Comparison of ENCODE assay signal across 26 cellular contexts in genomic region chr7:75042831-75043703, GRCh38.
"Had no signal": no experiment of that assay in that cellular context is flagged by ENCODE, and none has a peak within 500 bp of the region (broad histone marks: within the 10 kb centered on the region; RNA-seq: fewer than 3 reads in every experiment).

No MANE protein-coding gene starts in this region.

- DNase-seq: activated CD4-positive, alpha-beta memory T cell treated with anti-CD3 and anti-CD28 coated beads, Interleukin-2, amount 10 ng/mL, durations not matched to agents 7 days and 5 days; activated CD4-positive, alpha-beta T cell treated with anti-CD3 and anti-CD28 coated beads for 1 hour; activated CD4-positive, alpha-beta T cell treated with anti-CD3 and anti-CD28 coated beads, Interleukin-2, amount 10 ng/mL, durations not matched to agents 7 days and 5 days; activated CD8-positive, alpha-beta memory T cell treated with anti-CD3 and anti-CD28 coated beads, Interleukin-2, amount 50 U/mL, for 48 hours; activated gamma-delta T cell; activated naive CD4-positive, alpha-beta T cell treated with anti-CD3 and anti-CD28 coated beads, Interleukin-2, amount 10 ng/mL, durations not matched to agents 7 days and 5 days; activated naive CD8-positive, alpha-beta T cell treated with anti-CD3 and anti-CD28 coated beads, Interleukin-2, amount 10 ng/mL, durations not matched to agents 7 days and 5 days; activated T-cell treated with anti-CD3 and anti-CD28 coated beads, Interleukin-2, amount 50 U/mL, for 24 hours; amniotic stem cell; colonic mucosa; effector memory CD4-positive, alpha-beta T cell; gastrocnemius medialis; left cardiac atrium; mammary epithelial cell; naive B cell; stimulated activated CD4-positive, alpha-beta T cell treated with anti-CD3 and anti-CD28 coated beads, Interleukin-2, amount 100 ng/mL, for 48 hours; T-helper 2 cell; upper lobe of right lung had no signal

- H3K9me3 ChIP-seq: colonic mucosa, gastrocnemius medialis, right atrium auricular region, tibial artery, upper lobe of right lung had no signal

- H3K36me3 Mint-ChIP-seq: naive B cell had no signal

- H3K27ac Mint-ChIP-seq: activated CD4-positive, alpha-beta memory T cell treated with anti-CD3 and anti-CD28 coated beads, Interleukin-2, amount 10 ng/mL, durations not matched to agents 7 days and 5 days; activated CD4-positive, alpha-beta T cell treated with anti-CD3 and anti-CD28 coated beads, Interleukin-2, amount 10 ng/mL, durations not matched to agents 7 days and 5 days; activated naive CD4-positive, alpha-beta T cell treated with anti-CD3 and anti-CD28 coated beads, Interleukin-2, amount 10 ng/mL, durations not matched to agents 7 days and 5 days; activated naive CD8-positive, alpha-beta T cell treated with anti-CD3 and anti-CD28 coated beads, Interleukin-2, amount 10 ng/mL, durations not matched to agents 7 days and 5 days; activated T-cell treated with anti-CD3 and anti-CD28 coated beads, Interleukin-2, amount 50 U/mL, for 24 hours; mesothelial cell of epicardium; stimulated activated naive CD8-positive, alpha-beta T cell treated with anti-CD3 and anti-CD28 coated beads, Interleukin-15, Interleukin-2, amounts not matched to agents 100 ng/mL and 50 ng/mL, for 24 hours; WTC11 had no signal

- H3K4me3 ChIP-seq: colonic mucosa, gastrocnemius medialis, right atrium auricular region, tibial artery, upper lobe of right lung had no signal

- H2AFZ ChIP-seq: parathyroid adenoma had no signal

- ATAC-seq: gastrocnemius medialis, upper lobe of right lung, WTC11 had no signal

- H3K4me1 ChIP-seq: colonic mucosa, parathyroid adenoma, upper lobe of right lung had no signal

- FAIRE-seq: keratinocyte had no signal

- H3K36me3 ChIP-seq: colonic mucosa had no signal

- H3K27ac ChIP-seq: colonic mucosa, gastrocnemius medialis, parathyroid adenoma, upper lobe of right lung had no signal

- H3K9me3 Mint-ChIP-seq: activated CD4-positive, alpha-beta memory T cell treated with anti-CD3 and anti-CD28 coated beads, Interleukin-2, amount 10 ng/mL, durations not matched to agents 7 days and 5 days; activated CD4-positive, alpha-beta T cell treated with anti-CD3 and anti-CD28 coated beads, Interleukin-2, amount 10 ng/mL, durations not matched to agents 7 days and 5 days; activated naive CD4-positive, alpha-beta T cell treated with anti-CD3 and anti-CD28 coated beads, Interleukin-2, amount 10 ng/mL, durations not matched to agents 7 days and 5 days; activated naive CD8-positive, alpha-beta T cell treated with anti-CD3 and anti-CD28 coated beads, Interleukin-2, amount 10 ng/mL, durations not matched to agents 7 days and 5 days; activated T-cell treated with anti-CD3 and anti-CD28 coated beads, Interleukin-2, amount 50 U/mL, for 24 hours; central memory CD8-positive, alpha-beta T cell; mesothelial cell of epicardium; naive B cell; stimulated activated naive CD8-positive, alpha-beta T cell treated with anti-CD3 and anti-CD28 coated beads, Interleukin-15, Interleukin-2, amounts not matched to agents 100 ng/mL and 50 ng/mL, for 24 hours; WTC11 had no signal

- H3K4me3 Mint-ChIP-seq: activated CD4-positive, alpha-beta memory T cell treated with anti-CD3 and anti-CD28 coated beads, Interleukin-2, amount 10 ng/mL, durations not matched to agents 7 days and 5 days; activated CD4-positive, alpha-beta T cell treated with anti-CD3 and anti-CD28 coated beads, Interleukin-2, amount 10 ng/mL, durations not matched to agents 7 days and 5 days; activated naive CD4-positive, alpha-beta T cell treated with anti-CD3 and anti-CD28 coated beads, Interleukin-2, amount 10 ng/mL, durations not matched to agents 7 days and 5 days; activated naive CD8-positive, alpha-beta T cell treated with anti-CD3 and anti-CD28 coated beads, Interleukin-2, amount 10 ng/mL, durations not matched to agents 7 days and 5 days; activated T-cell treated with anti-CD3 and anti-CD28 coated beads, Interleukin-2, amount 50 U/mL, for 24 hours; central memory CD8-positive, alpha-beta T cell; mesothelial cell of epicardium; naive B cell; stimulated activated naive CD8-positive, alpha-beta T cell treated with anti-CD3 and anti-CD28 coated beads, Interleukin-15, Interleukin-2, amounts not matched to agents 100 ng/mL and 50 ng/mL, for 24 hours; WTC11 had no signal

- H3K4me1 Mint-ChIP-seq: activated CD4-positive, alpha-beta T cell treated with anti-CD3 and anti-CD28 coated beads, Interleukin-2, amount 10 ng/mL, durations not matched to agents 7 days and 5 days; activated naive CD4-positive, alpha-beta T cell treated with anti-CD3 and anti-CD28 coated beads, Interleukin-2, amount 10 ng/mL, durations not matched to agents 7 days and 5 days; activated naive CD8-positive, alpha-beta T cell treated with anti-CD3 and anti-CD28 coated beads, Interleukin-2, amount 10 ng/mL, durations not matched to agents 7 days and 5 days; central memory CD8-positive, alpha-beta T cell; naive B cell had no signal

- H3K79me2 ChIP-seq: parathyroid adenoma had no signal

- H3K27me3 ChIP-seq: colonic mucosa, gastrocnemius medialis, right atrium auricular region, tibial artery, upper lobe of right lung had no signal

- H3K27me3 Mint-ChIP-seq: activated CD4-positive, alpha-beta memory T cell treated with anti-CD3 and anti-CD28 coated beads, Interleukin-2, amount 10 ng/mL, durations not matched to agents 7 days and 5 days; activated CD4-positive, alpha-beta T cell treated with anti-CD3 and anti-CD28 coated beads, Interleukin-2, amount 10 ng/mL, durations not matched to agents 7 days and 5 days; activated naive CD4-positive, alpha-beta T cell treated with anti-CD3 and anti-CD28 coated beads, Interleukin-2, amount 10 ng/mL, durations not matched to agents 7 days and 5 days; activated naive CD8-positive, alpha-beta T cell treated with anti-CD3 and anti-CD28 coated beads, Interleukin-2, amount 10 ng/mL, durations not matched to agents 7 days and 5 days; activated T-cell treated with anti-CD3 and anti-CD28 coated beads, Interleukin-2, amount 50 U/mL, for 24 hours; central memory CD8-positive, alpha-beta T cell; naive B cell; stimulated activated naive CD8-positive, alpha-beta T cell treated with anti-CD3 and anti-CD28 coated beads, Interleukin-15, Interleukin-2, amounts not matched to agents 100 ng/mL and 50 ng/mL, for 24 hours had no signal
